In the genomic region with DNA sequence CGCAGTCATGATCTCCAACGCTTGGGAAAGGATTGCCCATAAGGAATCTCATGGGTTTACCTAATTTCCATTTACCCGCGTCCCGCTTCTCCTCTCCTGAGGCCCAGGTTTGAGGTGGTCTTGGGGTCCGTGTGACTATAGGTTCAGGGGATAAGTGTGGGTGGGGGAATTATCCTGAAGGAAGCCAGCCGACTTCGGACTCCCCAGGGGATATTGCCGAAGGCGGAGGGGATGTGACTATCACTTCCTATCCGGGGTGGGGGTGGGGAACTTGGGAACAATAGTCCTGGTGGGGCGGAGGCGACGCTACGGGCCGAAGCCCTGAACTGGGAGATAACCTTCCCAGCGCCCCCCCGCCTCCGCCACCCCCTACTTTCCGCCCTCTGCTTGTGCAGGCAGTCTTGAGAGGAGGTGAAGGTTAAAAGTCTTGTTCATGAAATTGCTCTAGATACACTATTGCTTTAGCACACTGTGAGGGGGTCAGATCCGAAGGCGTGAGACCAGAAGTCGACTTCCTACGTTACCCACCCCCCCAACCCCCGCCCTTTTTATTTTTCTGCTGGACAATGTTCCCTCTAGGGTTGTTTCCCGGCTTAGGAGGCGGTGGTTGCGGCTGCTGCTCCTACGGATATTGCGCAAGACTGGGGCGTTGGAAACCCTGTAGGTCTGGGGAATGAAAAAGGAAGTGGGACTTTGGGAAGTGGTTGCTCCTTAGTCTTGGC, we compare ENCODE assay signal across 8 cellular contexts. TPM values are rescaled to one million over a fixed set of nuclear protein-coding genes. Genes with fewer than 3 reads are reported as not detected.
A peak's percentile ranks its signal among the peaks of the same experiment; 100 is the strongest.
DNase-seq lines count a peak whose midpoint lies in the region; ATAC-seq, FAIRE-seq and TF ChIP-seq lines count a peak whose summit lies in the region.

No MANE protein-coding gene starts in this region.

- POLR2A ChIA-PET in naive thymus-derived CD8-positive, alpha-beta T cell (lab: Charles Lee): no interaction called here

- no peaks in the 10 kb centered on the region for H3K36me3 Mint-ChIP-seq in activated T-helper 1 cell treated with anti-CD3 and anti-CD28 coated beads, Interleukin-12 subunit alpha, Interleukin-12 subunit beta, Interleukin-2, Interleukin-4 antibody, amounts not matched to agents 30 ng/mL and 10 ng/mL and 1 ng/mL, durations not matched to agents 14 hours and 24 hours and 36 hours (ENCODE audit: low read depth)
- H3K36me3 Mint-ChIP-seq in naive thymus-derived CD8-positive, alpha-beta T cell: no peaks in the 10 kb centered on the region

- H3K4me3 Mint-ChIP-seq in activated T-helper 1 cell treated with anti-CD3 and anti-CD28 coated beads, Interleukin-12 subunit alpha, Interleukin-12 subunit beta, Interleukin-2, Interleukin-4 antibody, amounts not matched to agents 30 ng/mL and 10 ng/mL and 1 ng/mL, durations not matched to agents 14 hours and 24 hours and 36 hours: peak overlapping the region; percentile 88
- peak overlapping the region; percentile 83 to 93 (median 90) for H3K4me3 Mint-ChIP-seq in naive thymus-derived CD8-positive, alpha-beta T cell

- ATAC-seq in naive thymus-derived CD8-positive, alpha-beta T cell: no peak

- peaks cover 20% of the 10 kb centered on the region for H3K4me1 Mint-ChIP-seq in activated T-helper 1 cell treated with anti-CD3 and anti-CD28 coated beads, Interleukin-12 subunit alpha, Interleukin-12 subunit beta, Interleukin-2, Interleukin-4 antibody, amounts not matched to agents 30 ng/mL and 10 ng/mL and 1 ng/mL, durations not matched to agents 14 hours and 24 hours and 36 hours (ENCODE audit: low read depth)
- peaks cover 15 to 50% (median 34%) of the 10 kb centered on the region in 4 donors for H3K4me1 Mint-ChIP-seq in naive thymus-derived CD8-positive, alpha-beta T cell

- FAIRE-seq in GM18507 (lab: Jason Lieb, UNC): peak; percentile 36

- no peak for TF ChIP-seq CTCF in foreskin fibroblast (IDR thresholded peaks at IDR 0.05; ENCODE audit: low read depth, low read length)

- H3K27ac Mint-ChIP-seq in activated T-helper 1 cell treated with anti-CD3 and anti-CD28 coated beads, Interleukin-12 subunit alpha, Interleukin-12 subunit beta, Interleukin-2, Interleukin-4 antibody, amounts not matched to agents 30 ng/mL and 10 ng/mL and 1 ng/mL, durations not matched to agents 14 hours and 24 hours and 36 hours: peak overlapping the region; percentile 61
- peak overlapping the region in 9 of 10 donors; percentile 29 to 91 (median 80) for H3K27ac Mint-ChIP-seq in naive thymus-derived CD8-positive, alpha-beta T cell

- peak overlapping the region; percentile 92 to 100 for H3K4me3 ChIP-seq in foreskin fibroblast (ENCODE audit: low read depth in 1 of 2, low read length in 2 of 2)

- H3K9me3 Mint-ChIP-seq in activated T-helper 1 cell treated with anti-CD3 and anti-CD28 coated beads, Interleukin-12 subunit alpha, Interleukin-12 subunit beta, Interleukin-2, Interleukin-4 antibody, amounts not matched to agents 30 ng/mL and 10 ng/mL and 1 ng/mL, durations not matched to agents 14 hours and 24 hours and 36 hours: no peaks in the 10 kb centered on the region
- no peaks in the 10 kb centered on the region for H3K9me3 Mint-ChIP-seq in naive thymus-derived CD8-positive, alpha-beta T cell

- DNase-seq in AML-193 (lab: John Stamatoyannopoulos, UW) (peak; percentile 33 to 59), GM18507 (ENCODE audit: extremely low spot score, insufficient read length, low read depth) (no peak), NCI-H2227 treated with DMSO at 0.1 percent for 48 hours (lab: John Stamatoyannopoulos, UW) (peak; percentile 70), foreskin fibroblast (peak; percentile 97 to 98), GM19240 (ENCODE audit: insufficient read length, low spot score) (no peak)
- DNase-seq in activated T-helper 1 cell treated with anti-CD3 and anti-CD28 coated beads, Interleukin-12 subunit alpha, Interleukin-12 subunit beta, Interleukin-2, Interleukin-4 antibody, amounts not matched to agents 30 ng/mL and 10 ng/mL and 1 ng/mL, durations not matched to agents 14 hours and 24 hours and 36 hours (ENCODE audit: low spot score): no peak
- peak in 1 of 10 donors; percentile 11 for DNase-seq in naive thymus-derived CD8-positive, alpha-beta T cell
- no peak for DNase-seq in stimulated activated naive CD4-positive, alpha-beta T cell treated with Interleukin-2 at 50 U/mL for 16 hours (lab: John Stamatoyannopoulos, UW)

- intact Hi-C loops in activated T-helper 1 cell treated with anti-CD3 and anti-CD28 coated beads, Interleukin-12 subunit alpha, Interleukin-12 subunit beta, Interleukin-2, Interleukin-4 antibody, amounts not matched to agents 30 ng/mL and 10 ng/mL and 1 ng/mL, durations not matched to agents 14 hours and 24 hours and 36 hours (cut with micrococcal nuclease): loop anchor here (1.0 to 5.0 kb wide), 4 partner anchors 121 to 219 kb away; partner anchors contain the start of gene GSAP

- H3K27me3 Mint-ChIP-seq in activated T-helper 1 cell treated with anti-CD3 and anti-CD28 coated beads, Interleukin-12 subunit alpha, Interleukin-12 subunit beta, Interleukin-2, Interleukin-4 antibody, amounts not matched to agents 30 ng/mL and 10 ng/mL and 1 ng/mL, durations not matched to agents 14 hours and 24 hours and 36 hours (ENCODE audit: insufficient read depth): peaks cover 11% of the 10 kb centered on the region
- no peaks in the 10 kb centered on the region for H3K27me3 Mint-ChIP-seq in naive thymus-derived CD8-positive, alpha-beta T cell

RNA-seq across cellular contexts. Expression of gene PTPN12, which starts 1.3 kb away (rescaled TPM):
- total RNA-seq in activated T-helper 1 cell treated with anti-CD3 and anti-CD28 coated beads, Interleukin-12 subunit alpha, Interleukin-12 subunit beta, Interleukin-2, Interleukin-4 antibody, amounts not matched to agents 30 ng/mL and 10 ng/mL and 1 ng/mL, durations not matched to agents 14 hours and 24 hours and 36 hours: 10.5 and 13.5 TPM in 2 replicates
- 10 to 100 TPM; 30.9 to 35.4 TPM for total RNA-seq in naive thymus-derived CD8-positive, alpha-beta T cell
- 1 to 10 TPM in 2 of 3 donors, under 1 TPM in 1; 0.64 to 3.7 (median 2.4) TPM for polyA plus RNA-seq in naive thymus-derived CD8-positive, alpha-beta T cell

Comparison
In these comparisons a context has a peak if more than half of its experiments do, and no peak if none do; other contexts are left out.
1. DNase-seq: peak in AML-193 (2 of 2), NCI-H2227 treated with DMSO at 0.1 percent for 48 hours (single experiment) and foreskin fibroblast (2 of 2); none in GM18507 (single experiment), activated T-helper 1 cell treated with anti-CD3 and anti-CD28 coated beads, Interleukin-12 subunit alpha, Interleukin-12 subunit beta, Interleukin-2, Interleukin-4 antibody, amounts not matched to agents 30 ng/mL and 10 ng/mL and 1 ng/mL, durations not matched to agents 14 hours and 24 hours and 36 hours (single experiment), GM19240 (single experiment) and stimulated activated naive CD4-positive, alpha-beta T cell treated with Interleukin-2 at 50 U/mL for 16 hours (single experiment).